In genomic region chr2:64363140-64363539, GRCh38 we compare ENCODE assay signal across 17 cellular contexts.
A peak's percentile ranks its signal among the peaks of the same experiment; 100 is the strongest.
DNase-seq lines count a peak whose midpoint lies in the region; ATAC-seq, FAIRE-seq and TF ChIP-seq lines count a peak whose summit lies in the region.
"Had no signal": no experiment of that assay in that cellular context is flagged by ENCODE, and none has a peak within 500 bp of the region (broad histone marks: within the 10 kb centered on the region; RNA-seq: fewer than 3 reads in every experiment).

No MANE protein-coding gene starts in this region.

- no peak for TF ChIP-seq POLR2A in erythroblast (IDR thresholded peaks at IDR 0.05; ENCODE audit: low read length)

- no peak for TF ChIP-seq CTCF in Calu3 (IDR thresholded peaks at IDR 0.05; ENCODE audit: unreplicated experiment)
- TF ChIP-seq CTCF in RWPE2 (IDR thresholded peaks at IDR 0.05; ENCODE audit: poor library complexity, severe bottlenecking), result no peak
- TF ChIP-seq CTCF in pancreas (IDR thresholded peaks at IDR 0.05), result no peak
- no peak for TF ChIP-seq CTCF in natural killer cell (IDR thresholded peaks at IDR 0.05)

- no peak for DNase-seq in Calu3
- no peak for DNase-seq in RWPE2 (ENCODE audit: low spot score)
- no peak for DNase-seq in pancreas
- DNase-seq in erythroblast (lab: John Stamatoyannopoulos, UW), result no peak
- DNase-seq in natural killer cell, result no peak
- DNase-seq in activated CD4-positive, CD25-positive, alpha-beta regulatory T cell (lab: John Stamatoyannopoulos, UW), result no peak
- DNase-seq: GF-D8, IMR-90, Kasumi-1, NCI-H1105 treated with DMSO at 0.1 percent for 48 hours, NCI-H187, NCI-H526 treated with DMSO at 0.1 percent for 48 hours had no signal

- no peak overlapping the region for H3K4me3 ChIP-seq in RWPE2 (ENCODE audit: severe bottlenecking)
- no peak overlapping the region for H3K4me3 ChIP-seq in esophagus (ENCODE audit: low read depth in 1 of 2, low read length in 2 of 2)
- H3K4me3 ChIP-seq in pancreas, result no peak overlapping the region
- H3K4me3 ChIP-seq: BLaER1 treated with 17β-estradiol and CSF1 and Interleukin-3, amounts not matched to agents 10 nM and 100 nM had no signal

- intact Hi-C loops in Calu3 (cut with micrococcal nuclease; ENCODE audit: unreplicated experiment), result loop anchor here (2.0 kb wide), 1 partner anchor 90 kb away; no protein-coding TSS in a partner anchor
- intact Hi-C loops in pancreas (cut with DNase I), result no loop called here
- intact Hi-C loops in natural killer cell (cut with micrococcal nuclease), result no loop called here

- H3K9me3 ChIP-seq in RWPE2 (ENCODE audit: severe bottlenecking) (no peaks in the 10 kb centered on the region), esophagus (ENCODE audit: control insufficient read depth in 2 of 2, insufficient read depth in 1 of 2, low read depth in 1 of 2, low read length in 1 of 2) (no peaks in the 10 kb centered on the region), pancreas (no peaks in the 10 kb centered on the region)
- H3K9me3 ChIP-seq: BLaER1 treated with 17β-estradiol and CSF1 and Interleukin-3, amounts not matched to agents 10 nM and 100 nM had no signal

- peak overlapping the region; percentile 52 for H3K27ac Mint-ChIP-seq in Calu3 (ENCODE audit: unreplicated experiment)
- no peak overlapping the region for H3K27ac Mint-ChIP-seq in natural killer cell

- BruUV-seq in Calu3 (replicated peaks; lab: Mats Ljungman, UMichigan), result no TSS peak

- H3K4me3 Mint-ChIP-seq in Calu3 (ENCODE audit: low read depth, unreplicated experiment) (peak overlapping the region; percentile 27), natural killer cell (no peak overlapping the region)

- peaks cover 45% of the 10 kb centered on the region for H3K4me1 Mint-ChIP-seq in Calu3 (ENCODE audit: low read depth, unreplicated experiment)
- no peaks in the 10 kb centered on the region for H3K4me1 Mint-ChIP-seq in natural killer cell

- no peaks in the 10 kb centered on the region for H3K9me3 Mint-ChIP-seq in Calu3 (ENCODE audit: low read depth, unreplicated experiment)
- H3K9me3 Mint-ChIP-seq in natural killer cell, result no peaks in the 10 kb centered on the region

- ATAC-seq in RWPE2 (ENCODE audit: low read depth) (no peak), pancreas (no peak), GM21737 (IDR thresholded peaks at IDR 0.05; ENCODE audit: unreplicated experiment) (no peak), natural killer cell (no peak)

- H3K4me1 ChIP-seq in RWPE2 (ENCODE audit: insufficient read depth, poor library complexity, severe bottlenecking), result peaks cover 29% of the 10 kb centered on the region
- H3K4me1 ChIP-seq in esophagus (ENCODE audit: control insufficient read depth in 2 of 2, insufficient read depth in 2 of 2, low read length in 1 of 2), result peaks cover 0 to 33% of the 10 kb centered on the region in 2 donors
- H3K4me1 ChIP-seq in pancreas, result peaks cover 23 to 35% (median 24%) of the 10 kb centered on the region in 3 donors

- CTCF ChIA-PET in Calu3 (lab: Charles Lee), result interaction anchor here (0.8 to 1.5 kb wide), 3 partner anchors 8 to 125 kb away, joined by 3 to 5 read pairs (median 4); no protein-coding TSS in a partner anchor

- H3K27ac ChIP-seq in RWPE2 (ENCODE audit: poor library complexity, severe bottlenecking), result peak overlapping the region; percentile 79
- peak overlapping the region; percentile 77 to 94 for H3K27ac ChIP-seq in esophagus (ENCODE audit: low read depth in 2 of 2, low read length in 1 of 2)
- peak overlapping the region; percentile 50 to 91 (median 84) for H3K27ac ChIP-seq in pancreas
- H3K27ac ChIP-seq: BLaER1 treated with 17β-estradiol and CSF1 and Interleukin-3, amounts not matched to agents 10 nM and 100 nM had no signal

- no peak for FAIRE-seq in pancreas (lab: Jason Lieb, UNC)
- FAIRE-seq: A204.1, GM12892 had no signal

- 88 to 90% methylated on average over 4 of the region's 4 CpGs for WGBS in esophagus, 2 donors
- WGBS in pancreas, 2 donors, result 94 to 95% methylated on average over 4 of the region's 4 CpGs

- H3K27me3 ChIP-seq in RWPE2 (ENCODE audit: insufficient read depth, poor library complexity, severe bottlenecking), result no peaks in the 10 kb centered on the region
- no peaks in the 10 kb centered on the region for H3K27me3 ChIP-seq in esophagus (ENCODE audit: control insufficient read depth in 1 of 2, insufficient read depth in 2 of 2, low read length in 2 of 2)
- H3K27me3 ChIP-seq in pancreas, result no peaks in the 10 kb centered on the region
- H3K27me3 ChIP-seq: BLaER1 treated with 17β-estradiol and CSF1 and Interleukin-3, amounts not matched to agents 10 nM and 100 nM had no signal

- H3K36me3 ChIP-seq in RWPE2 (ENCODE audit: low read depth), result no peaks in the 10 kb centered on the region
- H3K36me3 ChIP-seq in esophagus (ENCODE audit: control insufficient read depth in 2 of 2, insufficient read depth in 2 of 2, low read length in 1 of 2), result no peaks in the 10 kb centered on the region
- no peaks in the 10 kb centered on the region for H3K36me3 ChIP-seq in pancreas
- H3K36me3 ChIP-seq: BLaER1 treated with 17β-estradiol and CSF1 and Interleukin-3, amounts not matched to agents 10 nM and 100 nM had no signal

- H3K36me3 Mint-ChIP-seq in Calu3 (ENCODE audit: insufficient read depth, unreplicated experiment) (peaks cover 10% of the 10 kb centered on the region), natural killer cell (no peaks in the 10 kb centered on the region)

- H3K27me3 Mint-ChIP-seq in Calu3 (ENCODE audit: unreplicated experiment) (no peaks in the 10 kb centered on the region), natural killer cell (ENCODE audit: low read depth in 2 of 2) (peaks cover 13 to 34% of the 10 kb centered on the region in 2 donors)
